Comparison of ENCODE assay signal across 21 cellular contexts in genomic region chr10:955127-955819, GRCh38. TPM values are rescaled to one million over a fixed set of nuclear protein-coding genes. Genes with fewer than 3 reads are reported as not detected.
A peak's percentile ranks its signal among the peaks of the same experiment; 100 is the strongest.
DNase-seq lines count a peak whose midpoint lies in the region; ATAC-seq and TF ChIP-seq lines count a peak whose summit lies in the region.
"Had no signal": no experiment of that assay in that cellular context is flagged by ENCODE, and none has a peak within 500 bp of the region (broad histone marks: within the 10 kb centered on the region; RNA-seq: fewer than 3 reads in every experiment).

No MANE protein-coding gene starts in this region.

- no peaks in the 10 kb centered on the region for H3K4me1 ChIP-seq in HEK293 (ENCODE audit: control insufficient read depth, insufficient read depth, low read length)
- H3K4me1 ChIP-seq in esophagus squamous epithelium = peaks cover 0 to 14% (median 0%) of the 10 kb centered on the region in 3 donors
- H3K4me1 ChIP-seq: heart right ventricle, prostate gland had no signal

- H3K27ac ChIP-seq in HEK293 (ENCODE audit: extremely low read depth, low read depth, low read length) = no peak overlapping the region
- peak overlapping the region; percentile 44 to 79 (median 56) for H3K27ac ChIP-seq in esophagus squamous epithelium
- H3K27ac ChIP-seq: heart right ventricle, prostate gland, testis had no signal

- H3K36me3 Mint-ChIP-seq in stimulated activated effector memory CD8-positive, alpha-beta T cell treated with anti-CD3 and anti-CD28 coated beads, Interleukin-12 subunit alpha, Interleukin-12 subunit beta, amount 100 ng/mL, for 72 hours = no peaks in the 10 kb centered on the region

- no peaks in the 10 kb centered on the region for H3K9me3 ChIP-seq in HEK293 (ENCODE audit: control insufficient read depth, insufficient read depth, low read depth, low read length)
- H3K9me3 ChIP-seq in esophagus squamous epithelium = no peaks in the 10 kb centered on the region
- H3K9me3 ChIP-seq: heart right ventricle, prostate gland, testis had no signal

- TF ChIP-seq CTCF in HEK293 (tag by site-specific recombination; IDR thresholded peaks at IDR 0.05) = no peak
- no peak for TF ChIP-seq CTCF in esophagus squamous epithelium (IDR thresholded peaks at IDR 0.05)

- no peak overlapping the region for H3K4me3 Mint-ChIP-seq in stimulated activated effector memory CD8-positive, alpha-beta T cell treated with anti-CD3 and anti-CD28 coated beads, Interleukin-12 subunit alpha, Interleukin-12 subunit beta, amount 100 ng/mL, for 72 hours
- H3K4me3 Mint-ChIP-seq: T-helper 1 cell treated with Interleukin-12 subunit alpha and Interleukin-12 subunit beta and Interleukin-4 antibody, amounts not matched to agents 30 μg/mL and 1 μg/mL, for 36 hours had no signal

- H3K36me3 ChIP-seq in HEK293 (ENCODE audit: control insufficient read depth in 2 of 2, insufficient read depth in 1 of 2, low read length in 2 of 2) (no peaks in the 10 kb centered on the region), esophagus squamous epithelium (no peaks in the 10 kb centered on the region)
- H3K36me3 ChIP-seq: heart right ventricle, prostate gland had no signal

- intact Hi-C loops in esophagus squamous epithelium (cut with DNase I) = no loop called here

- H3K27ac Mint-ChIP-seq in stimulated activated effector memory CD8-positive, alpha-beta T cell treated with anti-CD3 and anti-CD28 coated beads, Interleukin-12 subunit alpha, Interleukin-12 subunit beta, amount 100 ng/mL, for 72 hours = no peak overlapping the region
- H3K27ac Mint-ChIP-seq: T-helper 1 cell treated with Interleukin-12 subunit alpha and Interleukin-12 subunit beta and Interleukin-4 antibody, amounts not matched to agents 30 μg/mL and 1 μg/mL, for 36 hours had no signal

- no peak overlapping the region for H3K4me3 ChIP-seq in HEK293 (ENCODE audit: low read depth, low read length)
- H3K4me3 ChIP-seq in esophagus squamous epithelium = no peak overlapping the region
- H3K4me3 ChIP-seq: heart right ventricle, prostate gland, testis had no signal

- CTCF ChIA-PET in HEK293 (lab: Yijun Ruan, JAX) = no interaction called here

- H3K4me1 Mint-ChIP-seq in stimulated activated effector memory CD8-positive, alpha-beta T cell treated with anti-CD3 and anti-CD28 coated beads, Interleukin-12 subunit alpha, Interleukin-12 subunit beta, amount 100 ng/mL, for 72 hours = no peaks in the 10 kb centered on the region

- H3K9me3 Mint-ChIP-seq in stimulated activated effector memory CD8-positive, alpha-beta T cell treated with anti-CD3 and anti-CD28 coated beads, Interleukin-12 subunit alpha, Interleukin-12 subunit beta, amount 100 ng/mL, for 72 hours = no peaks in the 10 kb centered on the region
- H3K9me3 Mint-ChIP-seq: T-helper 1 cell treated with Interleukin-12 subunit alpha and Interleukin-12 subunit beta and Interleukin-4 antibody, amounts not matched to agents 30 μg/mL and 1 μg/mL, for 36 hours had no signal

- 31 to 43% methylated on average over 4 to 8 of the region's 13 CpGs for WGBS in esophagus squamous epithelium, 2 donors

- peaks cover 0 to 16% (median 0%) of the 10 kb centered on the region in 4 donors for H3K27me3 ChIP-seq in esophagus squamous epithelium
- H3K27me3 ChIP-seq: testis had no signal

- POLR2A ChIA-PET in HEK293 (lab: Yijun Ruan, JAX) = interaction anchor here (0.5 kb wide), 1 partner anchor 22 kb away, joined by 3 read pairs; no protein-coding TSS in a partner anchor

- DNase-seq in NCI-H187 treated with DMSO at 0.1 percent for 48 hours (lab: John Stamatoyannopoulos, UW) = peak; percentile 9
- no peak for DNase-seq in NCI-H187 (lab: John Stamatoyannopoulos, UW)
- no peak for DNase-seq in esophagus squamous epithelium (lab: John Stamatoyannopoulos, UW)
- no peak for DNase-seq in stimulated activated effector memory CD8-positive, alpha-beta T cell treated with anti-CD3 and anti-CD28 coated beads, Interleukin-12 subunit alpha, Interleukin-12 subunit beta, amount 100 ng/mL, for 72 hours (ENCODE audit: low spot score in 2 of 2)
- no peak for DNase-seq in NCI-H1092 treated with DMSO at 0.1 percent for 48 hours (lab: John Stamatoyannopoulos, UW)
- DNase-seq in NCI-H2081 treated with DMSO at 0.1 percent for 48 hours (lab: John Stamatoyannopoulos, UW) = no peak
- DNase-seq: 8988T; activated CD4-positive, alpha-beta T cell treated with anti-CD3 and anti-CD28 coated beads for 48 hours; activated naive CD4-positive, alpha-beta T cell treated with Interleukin-2 at 50 U/mL for 16 hours; activated T-cell treated with anti-CD3 and anti-CD28 coated beads, Interleukin-2, amount 50 U/mL, for 48 hours; amniotic stem cell; dermis blood vessel endothelial cell; EL; heart right ventricle; NCI-H1417 treated with DMSO at 0.1 percent for 48 hours; NCI-H446; testis had no signal

- no peak for TF ChIP-seq POLR2A in esophagus squamous epithelium (IDR thresholded peaks at IDR 0.05)

- ATAC-seq in stimulated activated effector memory CD8-positive, alpha-beta T cell treated with anti-CD3 and anti-CD28 coated beads, Interleukin-12 subunit alpha, Interleukin-12 subunit beta, amount 100 ng/mL, for 72 hours = peak; percentile 28
- ATAC-seq in HG02870 (IDR thresholded peaks at IDR 0.05; ENCODE audit: unreplicated experiment) = no peak
- ATAC-seq: heart right ventricle had no signal

TF ChIP-seq in HEK293, 187 proteins besides CTCF, POLR2A, EP300 and RAD21:
- TF ChIP-seq SCRT2 (tag by site-specific recombination; IDR thresholded peaks at IDR 0.05) = peak; percentile 72
- no peak for TF ChIP-seq ZNF449 (tag by site-specific recombination; IDR thresholded peaks at IDR 0.05)
- TF ChIP-seq SCRT1 (tag by site-specific recombination; IDR thresholded peaks at IDR 0.05; ENCODE audit: borderline replicate concordance) = peak; percentile 35; the same call in 1 of the 2 replicates
- TF ChIP-seq ZNF677 (tag by site-specific recombination; IDR thresholded peaks at IDR 0.05) = no peak
- no peak for TF ChIP-seq ZNF23 (tag by site-specific recombination; IDR thresholded peaks at IDR 0.05; ENCODE audit: borderline replicate concordance)
- TF ChIP-seq ZIC2 (tag by site-specific recombination; IDR thresholded peaks at IDR 0.05) = 0 out of 2 replicates have a peak, but pooled peaks have one; percentile 7
- no peak for TF ChIP-seq ZNF768 (tag by site-specific recombination; IDR thresholded peaks at IDR 0.05)

RNA-seq across cellular contexts. Expression of gene LARP4B, which starts 23.8 kb away (rescaled TPM):
- 10 to 100 TPM; 32.7 to 75.5 (median 63.4) TPM for total RNA-seq in esophagus squamous epithelium

RNA-seq across cellular contexts. Expression of gene GTPBP4, which starts 33.0 kb away (rescaled TPM):
- total RNA-seq in esophagus squamous epithelium = 10 to 100 TPM; 10.2 to 35.1 (median 23.1) TPM
